32 cellular contexts compared by ENCODE assay signal in the genomic region with DNA sequence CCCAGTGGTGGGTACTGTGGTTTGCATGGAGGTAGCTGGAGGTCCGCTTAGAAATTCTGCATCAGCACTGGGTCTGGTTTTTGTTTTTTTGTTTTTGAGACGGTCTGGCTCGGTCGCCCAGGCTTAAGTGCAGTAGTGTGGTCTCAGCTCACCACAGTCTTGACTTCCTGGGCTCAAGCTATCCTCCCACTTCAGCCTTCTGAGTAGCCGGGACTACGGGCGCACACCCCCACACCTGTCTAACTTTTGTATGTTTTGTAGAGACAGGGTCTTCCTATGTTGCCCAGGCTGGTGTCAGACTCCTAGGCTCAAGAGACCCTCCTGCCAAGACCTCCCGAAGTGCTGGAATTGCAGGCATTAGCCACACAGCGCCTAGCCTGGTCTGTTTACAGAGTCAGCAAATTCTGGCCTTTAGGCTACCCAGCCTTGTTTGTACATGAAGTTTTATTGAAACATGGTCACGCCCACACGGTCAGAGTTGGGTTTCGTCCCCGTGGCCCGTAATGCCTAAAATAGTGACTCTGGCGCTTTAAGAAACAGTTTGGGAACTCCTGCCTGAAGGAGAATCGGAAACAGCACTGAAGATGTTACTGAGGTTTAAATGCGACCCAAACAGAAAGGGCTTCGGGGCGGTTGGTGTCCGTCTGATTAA.
"Had no signal": no experiment of that assay in that cellular context is flagged by ENCODE, and none has a peak within 500 bp of the region (broad histone marks: within the 10 kb centered on the region; RNA-seq: fewer than 3 reads in every experiment).

No MANE protein-coding gene starts in this region.

- H3K27me3 ChIP-seq: esophagus squamous epithelium, right atrium auricular region, tibial nerve had no signal

- ATAC-seq: activated naive CD4-positive, alpha-beta T cell treated with anti-CD3 and anti-CD28 coated beads, Interleukin-2, amount 50 U/mL, for 72 hours; activated T-helper 17 cell treated with anti-CD3 and anti-CD28 coated beads, Interleukin-2, amount 50 U/mL, for 72 hours had no signal

- H3K27me3 Mint-ChIP-seq: activated B cell treated with CpG ODN at 0.5 μM for 24 hours; activated T-cell treated with anti-CD3 and anti-CD28 coated beads, Interleukin-2, amount 50 U/mL, for 24 hours; activated T-helper 17 cell treated with anti-CD3 and anti-CD28 coated beads, Interleukin-2, amount 50 U/mL, for 72 hours; central memory CD8-positive, alpha-beta T cell; naive B cell had no signal

- H3K27ac Mint-ChIP-seq: activated B cell treated with CpG ODN at 0.5 μM for 24 hours; activated T-cell treated with anti-CD3 and anti-CD28 coated beads, Interleukin-2, amount 50 U/mL, for 24 hours; activated T-helper 17 cell treated with anti-CD3 and anti-CD28 coated beads, Interleukin-2, amount 50 U/mL, for 72 hours; T-helper 1 cell treated with Interleukin-12 subunit alpha and Interleukin-12 subunit beta and Interleukin-4 antibody, amounts not matched to agents 30 μg/mL and 1 μg/mL, for 36 hours had no signal

- H3K9me3 ChIP-seq: esophagus squamous epithelium, left ventricle myocardium inferior, right atrium auricular region, tibial nerve had no signal

- DNase-seq: activated B cell treated with CpG ODN at 0.5 μM for 24 hours; activated CD4-positive, alpha-beta T cell treated with anti-CD3 and anti-CD28 coated beads, Interleukin-2, amount 50 U/mL, for 4 hours; activated CD8-positive, alpha-beta memory T cell treated with anti-CD3 and anti-CD28 coated beads for 24 hours; activated CD8-positive, alpha-beta memory T cell treated with anti-CD3 and anti-CD28 coated beads, Interleukin-2, amount 50 U/mL, for 4 hours; activated gamma-delta T cell treated with Interleukin-2 at 50 U/mL for 16 hours; activated T-cell treated with anti-CD3 and anti-CD28 coated beads, Interleukin-2, amount 50 U/mL, for 24 hours; anterior cingulate cortex; dermis blood vessel endothelial cell; effector CD4-positive, alpha-beta T cell; esophagus squamous epithelium; foreskin melanocyte; kidney glomerular epithelial cell; left ventricle myocardium inferior; naive B cell; occipital lobe; stimulated activated CD4-positive, alpha-beta T cell treated with anti-CD3 and anti-CD28 coated beads, Interleukin-15, amount 100 ng/mL, for 24 hours; stimulated activated CD4-positive, alpha-beta T cell treated with anti-CD3 and anti-CD28 coated beads, Interleukin-2, amount 100 ng/mL, for 24 hours; stimulated activated naive CD4-positive, alpha-beta T cell treated with Interleukin-2 at 50 U/mL for 16 hours; SW 1271; T1000 had no signal

- H3K4me3 ChIP-seq: esophagus squamous epithelium, left ventricle myocardium inferior, lung, right atrium auricular region, tibial nerve had no signal

- H2AFZ ChIP-seq: parathyroid adenoma had no signal

- H3K4me1 ChIP-seq: esophagus squamous epithelium, left ventricle myocardium inferior, parathyroid adenoma, right atrium auricular region, tibial nerve had no signal

- FAIRE-seq: bronchial epithelial cell, endometrium had no signal

- H3K9ac ChIP-seq: parathyroid adenoma had no signal

- H3K4me1 Mint-ChIP-seq: activated B cell treated with CpG ODN at 0.5 μM for 24 hours; central memory CD8-positive, alpha-beta T cell; neural crest cell had no signal

- H3K9me3 Mint-ChIP-seq: activated B cell treated with CpG ODN at 0.5 μM for 24 hours; activated naive CD4-positive, alpha-beta T cell treated with anti-CD3 and anti-CD28 coated beads, Interleukin-2, amount 50 U/mL, for 72 hours; activated T-cell treated with anti-CD3 and anti-CD28 coated beads, Interleukin-2, amount 50 U/mL, for 24 hours; activated T-helper 17 cell treated with anti-CD3 and anti-CD28 coated beads, Interleukin-2, amount 50 U/mL, for 72 hours; central memory CD8-positive, alpha-beta T cell; neural crest cell; T-helper 1 cell treated with Interleukin-12 subunit alpha and Interleukin-12 subunit beta and Interleukin-4 antibody, amounts not matched to agents 30 μg/mL and 1 μg/mL, for 36 hours had no signal

- H3K27ac ChIP-seq: epithelial cell of prostate, esophagus squamous epithelium, left ventricle myocardium inferior, parathyroid adenoma, right atrium auricular region, tibial nerve had no signal

- H3K4me3 Mint-ChIP-seq: activated B cell treated with CpG ODN at 0.5 μM for 24 hours; activated T-cell treated with anti-CD3 and anti-CD28 coated beads, Interleukin-2, amount 50 U/mL, for 24 hours; activated T-helper 17 cell treated with anti-CD3 and anti-CD28 coated beads, Interleukin-2, amount 50 U/mL, for 72 hours; central memory CD8-positive, alpha-beta T cell; naive B cell; neural crest cell; T-helper 1 cell treated with Interleukin-12 subunit alpha and Interleukin-12 subunit beta and Interleukin-4 antibody, amounts not matched to agents 30 μg/mL and 1 μg/mL, for 36 hours had no signal
